In genomic region chr20:63473555-63474449, GRCh38 we compare ENCODE assay signal across 18 cellular contexts. TPM values are rescaled to one million over a fixed set of nuclear protein-coding genes. Genes with fewer than 3 reads are reported as not detected.
DNase-seq lines count a peak whose midpoint lies in the region; ATAC-seq and TF ChIP-seq lines count a peak whose summit lies in the region.
"Had no signal": no experiment of that assay in that cellular context is flagged by ENCODE, and none has a peak within 500 bp of the region (broad histone marks: within the 10 kb centered on the region; RNA-seq: fewer than 3 reads in every experiment).

No MANE protein-coding gene starts in this region.

- no peak overlapping the region for H3K4me3 Mint-ChIP-seq in activated CD8-positive, alpha-beta T cell treated with anti-CD3 and anti-CD28 coated beads for 36 hours
- H3K4me3 Mint-ChIP-seq in activated CD8-positive, alpha-beta T cell treated with anti-CD3 and anti-CD28 coated beads, Interleukin-2, amount 10 ng/mL, durations not matched to agents 7 days and 5 days = no peak overlapping the region
- H3K4me3 Mint-ChIP-seq in endodermal cell (peak overlapping the region; percentile 11), type B pancreatic cell (peak overlapping the region; percentile 44)

- no peaks in the 10 kb centered on the region for H3K36me3 Mint-ChIP-seq in activated CD8-positive, alpha-beta T cell treated with anti-CD3 and anti-CD28 coated beads for 36 hours (ENCODE audit: low read depth)
- H3K36me3 Mint-ChIP-seq in activated CD8-positive, alpha-beta T cell treated with anti-CD3 and anti-CD28 coated beads, Interleukin-2, amount 10 ng/mL, durations not matched to agents 7 days and 5 days (ENCODE audit: low read depth) = no peaks in the 10 kb centered on the region
- H3K36me3 Mint-ChIP-seq in endodermal cell (ENCODE audit: low read depth) (no peaks in the 10 kb centered on the region), type B pancreatic cell (no peaks in the 10 kb centered on the region)

- H3K4me1 Mint-ChIP-seq in activated CD8-positive, alpha-beta T cell treated with anti-CD3 and anti-CD28 coated beads for 36 hours (ENCODE audit: low read depth) = peaks cover 8% of the 10 kb centered on the region
- peaks cover 1% of the 10 kb centered on the region for H3K4me1 Mint-ChIP-seq in activated CD8-positive, alpha-beta T cell treated with anti-CD3 and anti-CD28 coated beads, Interleukin-2, amount 10 ng/mL, durations not matched to agents 7 days and 5 days (ENCODE audit: low read depth)
- no peaks in the 10 kb centered on the region for H3K4me1 Mint-ChIP-seq in endodermal cell
- H3K4me1 Mint-ChIP-seq in type B pancreatic cell (ENCODE audit: unreplicated experiment) = no peaks in the 10 kb centered on the region

- peak; percentile 48 for DNase-seq in activated CD8-positive, alpha-beta T cell treated with anti-CD3 and anti-CD28 coated beads for 36 hours
- no peak for DNase-seq in activated CD8-positive, alpha-beta T cell treated with anti-CD3 and anti-CD28 coated beads, Interleukin-2, amount 10 ng/mL, durations not matched to agents 7 days and 5 days
- peak; percentile 71 for DNase-seq in NCI-H2107 treated with DMSO at 0.1 percent for 48 hours (lab: John Stamatoyannopoulos, UW; ENCODE audit: unreplicated experiment)
- no peak for DNase-seq in endodermal cell
- DNase-seq in type B pancreatic cell (ENCODE audit: extremely low spot score, unreplicated experiment) = no peak
- DNase-seq in GOT3 (lab: John Stamatoyannopoulos, UW) = no peak
- DNase-seq in cardiac septum (ENCODE audit: low spot score) = no peak
- no peak for DNase-seq in ACHN
- DNase-seq: MG63, NCI-H446 treated with DMSO at 0.1 percent for 48 hours, PC-9, spleen had no signal

- TF ChIP-seq CTCF in activated CD8-positive, alpha-beta T cell treated with anti-CD3 and anti-CD28 coated beads for 36 hours (IDR thresholded peaks at IDR 0.05) = no peak
- TF ChIP-seq CTCF in endodermal cell (conservative IDR thresholded peaks at IDR 0.05) (no peak), type B pancreatic cell (conservative IDR thresholded peaks at IDR 0.05) (no peak)

- H3K9me3 ChIP-seq in endodermal cell (ENCODE audit: control insufficient read depth, low read length) = no peaks in the 10 kb centered on the region
- H3K9me3 ChIP-seq: MG63, spleen, vagina had no signal

- H3K4me1 ChIP-seq in endodermal cell (ENCODE audit: control insufficient read depth, insufficient read depth, low read length) = no peaks in the 10 kb centered on the region

- no peak overlapping the region for H3K27ac Mint-ChIP-seq in activated CD8-positive, alpha-beta T cell treated with anti-CD3 and anti-CD28 coated beads for 36 hours
- no peak overlapping the region for H3K27ac Mint-ChIP-seq in activated CD8-positive, alpha-beta T cell treated with anti-CD3 and anti-CD28 coated beads, Interleukin-2, amount 10 ng/mL, durations not matched to agents 7 days and 5 days
- no peak overlapping the region for H3K27ac Mint-ChIP-seq in endodermal cell
- no peak overlapping the region for H3K27ac Mint-ChIP-seq in type B pancreatic cell
- H3K27ac Mint-ChIP-seq: activated T-helper 2 cell treated with anti-CD3 and anti-CD28 coated beads, Interferon-gamma antibody, Interleukin-2, Interleukin-4, amounts not matched to agents 10 μg/mL and 5 μg/mL and 100 μg/mL, durations not matched to agents 14 hours and 24 hours and 36 hours; progenitor cell of endocrine pancreas had no signal

- ATAC-seq in activated CD8-positive, alpha-beta T cell treated with anti-CD3 and anti-CD28 coated beads for 36 hours = peak; percentile 62
- no peak for ATAC-seq in activated CD8-positive, alpha-beta T cell treated with anti-CD3 and anti-CD28 coated beads, Interleukin-2, amount 10 ng/mL, durations not matched to agents 7 days and 5 days

- CTCF ChIA-PET in activated CD8-positive, alpha-beta T cell treated with anti-CD3 and anti-CD28 coated beads for 36 hours (lab: Charles Lee) = interaction anchor here (1.3 to 1.4 kb wide), 2 partner anchors 23 to 32 kb away, joined by 3 to 6 read pairs; no protein-coding TSS in a partner anchor
- CTCF ChIA-PET in activated CD8-positive, alpha-beta T cell treated with anti-CD3 and anti-CD28 coated beads, Interleukin-2, amount 10 ng/mL, durations not matched to agents 7 days and 5 days (lab: Charles Lee) = no interaction called here

- peaks cover 28% of the 10 kb centered on the region for H3K27me3 ChIP-seq in endodermal cell (ENCODE audit: control insufficient read depth, insufficient read depth, low read length, poor library complexity, severe bottlenecking)

- no peaks in the 10 kb centered on the region for H3K36me3 ChIP-seq in endodermal cell (ENCODE audit: control insufficient read depth, insufficient read depth, low read length)
- H3K36me3 ChIP-seq: MG63, spleen, vagina had no signal

- peaks cover 46% of the 10 kb centered on the region for H3K27me3 Mint-ChIP-seq in activated CD8-positive, alpha-beta T cell treated with anti-CD3 and anti-CD28 coated beads for 36 hours
- peaks cover 19% of the 10 kb centered on the region for H3K27me3 Mint-ChIP-seq in activated CD8-positive, alpha-beta T cell treated with anti-CD3 and anti-CD28 coated beads, Interleukin-2, amount 10 ng/mL, durations not matched to agents 7 days and 5 days (ENCODE audit: low read depth)
- H3K27me3 Mint-ChIP-seq in endodermal cell (ENCODE audit: insufficient read depth) = peaks cover 31% of the 10 kb centered on the region
- peaks cover 39% of the 10 kb centered on the region for H3K27me3 Mint-ChIP-seq in type B pancreatic cell

- no peaks in the 10 kb centered on the region for H3K9me3 Mint-ChIP-seq in activated CD8-positive, alpha-beta T cell treated with anti-CD3 and anti-CD28 coated beads for 36 hours
- no peaks in the 10 kb centered on the region for H3K9me3 Mint-ChIP-seq in activated CD8-positive, alpha-beta T cell treated with anti-CD3 and anti-CD28 coated beads, Interleukin-2, amount 10 ng/mL, durations not matched to agents 7 days and 5 days (ENCODE audit: insufficient read depth)
- no peaks in the 10 kb centered on the region for H3K9me3 Mint-ChIP-seq in endodermal cell
- H3K9me3 Mint-ChIP-seq in type B pancreatic cell = no peaks in the 10 kb centered on the region
- H3K9me3 Mint-ChIP-seq: activated T-helper 2 cell treated with anti-CD3 and anti-CD28 coated beads, Interferon-gamma antibody, Interleukin-2, Interleukin-4, amounts not matched to agents 10 μg/mL and 5 μg/mL and 100 μg/mL, durations not matched to agents 14 hours and 24 hours and 36 hours had no signal

- H3K4me3 ChIP-seq in endodermal cell (ENCODE audit: low read length) = no peak overlapping the region
- H3K4me3 ChIP-seq: MG63, PC-9, spleen, vagina had no signal

- in situ Hi-C loops in ACHN (cut with HindIII; ENCODE audit: low pct_ligation_motif_present, low pct_unique_long_range_greater_than_20kb, low sequenced_read_pairs) = no loop called here

- WGBS in endodermal cell (ENCODE audit: insufficient coverage in 1 of 2, insufficient read length in 1 of 2), 2 experiments = 43 to 59% methylated on average over 25 to 30 of the region's 30 CpGs

- no peak overlapping the region for H3K9ac ChIP-seq in endodermal cell (ENCODE audit: extremely low read depth, low read length, poor library complexity, severe bottlenecking)

- POLR2A ChIA-PET in activated CD8-positive, alpha-beta T cell treated with anti-CD3 and anti-CD28 coated beads for 36 hours (lab: Charles Lee) = no interaction called here
- POLR2A ChIA-PET in activated CD8-positive, alpha-beta T cell treated with anti-CD3 and anti-CD28 coated beads, Interleukin-2, amount 10 ng/mL, durations not matched to agents 7 days and 5 days (lab: Charles Lee) = no interaction called here

- intact Hi-C loops in activated CD8-positive, alpha-beta T cell treated with anti-CD3 and anti-CD28 coated beads for 36 hours (cut with micrococcal nuclease) = no loop called here
- intact Hi-C loops in cardiac septum (cut with DNase I) = no loop called here

- peak overlapping the region; percentile 38 for H3K27ac ChIP-seq in endodermal cell (ENCODE audit: low read depth, low read length)
- H3K27ac ChIP-seq: PC-9, spleen, vagina had no signal

RNA-seq across cellular contexts. Expression of gene KCNQ2, which starts 1.3 kb away (rescaled TPM):
- not detected for total RNA-seq in activated CD8-positive, alpha-beta T cell treated with anti-CD3 and anti-CD28 coated beads for 36 hours
- total RNA-seq in activated CD8-positive, alpha-beta T cell treated with anti-CD3 and anti-CD28 coated beads, Interleukin-2, amount 10 ng/mL, durations not matched to agents 7 days and 5 days = not detected
- total RNA-seq in endodermal cell = 10 to 100 TPM; 36.4 to 62.8 TPM
- polyA plus RNA-seq in endodermal cell (2013, experiment 1 of 2) = 111 TPM
- polyA plus RNA-seq in endodermal cell (2013, experiment 2 of 2) = 96.8 TPM
- total RNA-seq in type B pancreatic cell (ENCODE audit: low replicate concordance) = 4.4 and 47.3 TPM in 2 replicates
- total RNA-seq in cardiac septum = 0.86 TPM
- total RNA-seq: activated CD8-positive, alpha-beta memory T cell treated with anti-CD3 and anti-CD28 coated beads for 36 hours; activated T-helper 2 cell treated with anti-CD3 and anti-CD28 coated beads, Interferon-gamma antibody, Interleukin-2, Interleukin-4, amounts not matched to agents 10 μg/mL and 5 μg/mL and 100 μg/mL, durations not matched to agents 14 hours and 24 hours and 36 hours; chondrocyte; fibroblast of villous mesenchyme; PC-9 had no signal

RNA-seq across cellular contexts. Expression of gene EEF1A2, which starts 25.1 kb away (rescaled TPM):
- total RNA-seq in activated CD8-positive, alpha-beta T cell treated with anti-CD3 and anti-CD28 coated beads for 36 hours = 1 to 10 TPM; 1.4 to 2.2 TPM
- total RNA-seq in activated CD8-positive, alpha-beta T cell treated with anti-CD3 and anti-CD28 coated beads, Interleukin-2, amount 10 ng/mL, durations not matched to agents 7 days and 5 days = not detected
- total RNA-seq in endodermal cell (10 to 100 TPM; 12.1 to 22.6 TPM), type B pancreatic cell (ENCODE audit: low replicate concordance) (20.5 and 30.2 TPM in 2 replicates), cardiac septum (1,211 TPM)
- polyA plus RNA-seq in endodermal cell (2013, experiment 1 of 2) = 24.7 TPM
- 18.3 TPM for polyA plus RNA-seq in endodermal cell (2013, experiment 2 of 2)

RNA-seq across cellular contexts. Expression of gene PPDPF, which starts 46.8 kb away (rescaled TPM):
- 100 to 1,000 TPM; 193 to 226 TPM for total RNA-seq in activated CD8-positive, alpha-beta T cell treated with anti-CD3 and anti-CD28 coated beads for 36 hours
- total RNA-seq in activated CD8-positive, alpha-beta T cell treated with anti-CD3 and anti-CD28 coated beads, Interleukin-2, amount 10 ng/mL, durations not matched to agents 7 days and 5 days = 100 to 1,000 TPM; 292 to 296 TPM
- total RNA-seq in endodermal cell (100 to 1,000 TPM; 247 to 296 TPM), type B pancreatic cell (ENCODE audit: low replicate concordance) (280 and 422 TPM in 2 replicates), cardiac septum (438 TPM)
- 318 TPM for polyA plus RNA-seq in endodermal cell (2013, experiment 1 of 2)
- 282 TPM for polyA plus RNA-seq in endodermal cell (2013, experiment 2 of 2)

Comparison
In these comparisons a context has a peak if more than half of its experiments do, and no peak if none do; other contexts are left out.
1. DNase-seq: peak in activated CD8-positive, alpha-beta T cell treated with anti-CD3 and anti-CD28 coated beads for 36 hours (single experiment) and NCI-H2107 treated with DMSO at 0.1 percent for 48 hours (single experiment); none in activated CD8-positive, alpha-beta T cell treated with anti-CD3 and anti-CD28 coated beads, Interleukin-2, amount 10 ng/mL, durations not matched to agents 7 days and 5 days (single experiment), endodermal cell (single experiment), type B pancreatic cell (single experiment), GOT3 (single experiment), cardiac septum (single experiment) and ACHN (single experiment).
2. H3K4me3 Mint-ChIP-seq: peak in endodermal cell (single experiment) and type B pancreatic cell (single experiment); none in activated CD8-positive, alpha-beta T cell treated with anti-CD3 and anti-CD28 coated beads for 36 hours (single experiment) and activated CD8-positive, alpha-beta T cell treated with anti-CD3 and anti-CD28 coated beads, Interleukin-2, amount 10 ng/mL, durations not matched to agents 7 days and 5 days (single experiment).
3. RNA of gene EEF1A2, which starts 25.1 kb away (total RNA-seq): 1,211 TPM in cardiac septum (single experiment); 12.1 to 22.6 TPM in endodermal cell, 20.5 to 30.2 TPM in type B pancreatic cell, 1.4 to 2.2 TPM in activated CD8-positive, alpha-beta T cell treated with anti-CD3 and anti-CD28 coated beads for 36 hours and not detected in activated CD8-positive, alpha-beta T cell treated with anti-CD3 and anti-CD28 coated beads, Interleukin-2, amount 10 ng/mL, durations not matched to agents 7 days and 5 days; every median in the first group is over 10 times any median in the second.